Comparison of ENCODE assay signal across 8 cellular contexts in the genomic region with DNA sequence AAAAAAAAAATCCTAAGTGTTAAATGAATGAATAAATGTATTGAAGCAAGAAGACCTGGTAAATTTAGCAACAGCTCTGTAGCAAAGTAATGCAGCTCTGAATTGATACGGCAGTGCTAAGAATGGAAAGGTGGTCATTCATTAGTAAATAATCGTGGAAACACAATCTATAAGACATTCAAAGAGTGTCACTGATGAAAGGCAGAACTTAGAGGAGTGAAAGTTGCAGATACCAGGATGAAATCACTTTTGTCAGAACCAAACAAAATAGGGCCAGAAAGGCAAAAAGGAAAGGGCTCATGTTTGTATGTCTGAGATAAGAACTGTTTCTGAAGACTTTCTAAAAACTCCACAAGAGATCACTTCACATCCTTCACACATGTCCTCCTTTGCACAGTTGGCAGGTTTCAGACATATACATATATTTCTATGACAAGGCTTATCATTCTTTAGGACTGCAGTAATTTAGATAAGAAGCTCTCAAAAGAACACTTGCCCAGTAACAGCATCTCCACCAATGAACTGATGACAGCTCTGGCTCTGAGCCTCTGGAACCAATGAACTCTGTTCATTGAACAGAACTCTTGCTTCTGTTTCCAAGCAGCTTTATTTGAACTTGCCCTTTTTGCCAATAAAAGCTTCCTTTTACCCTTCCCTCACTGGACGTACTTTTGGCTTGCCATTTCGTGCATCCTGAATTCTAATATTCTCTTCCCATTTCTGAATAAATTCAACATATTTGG. TPM values are rescaled to one million over a fixed set of nuclear protein-coding genes. Genes with fewer than 3 reads are reported as not detected.
DNase-seq lines count a peak whose midpoint lies in the region; ATAC-seq, FAIRE-seq and TF ChIP-seq lines count a peak whose summit lies in the region.

No MANE protein-coding gene starts in this region.

- H3K4me1 ChIP-seq in GM12878 (ENCODE audit: control insufficient read depth, insufficient read depth, low read length): peaks cover 17% of the 10 kb centered on the region

- BruUV-seq in GM12878 (replicated peaks; lab: Mats Ljungman, UMichigan): no TSS peak

- H3K27ac ChIP-seq in GM12878 (ENCODE audit: control insufficient read depth, insufficient read depth): peak overlapping the region; percentile 85

- intact Hi-C loops in GM12878 (cut with micrococcal nuclease; ENCODE audit: unreplicated experiment): no loop called here

- H3K36me3 ChIP-seq in GM12878 (ENCODE audit: control insufficient read depth in 2 of 2, insufficient read depth in 2 of 2, low read length in 1 of 2): no peaks in the 10 kb centered on the region

- peaks cover 25% of the 10 kb centered on the region for H3K79me2 ChIP-seq in GM12878 (ENCODE audit: control insufficient read depth, insufficient read depth, low read length)

- no peaks in the 10 kb centered on the region for H4K20me1 ChIP-seq in GM12878 (ENCODE audit: control insufficient read depth, insufficient read depth)

- peak; percentile 64 for FAIRE-seq in GM12878 (lab: Jason Lieb, UNC)

- RAD21 ChIA-PET in GM12878 (lab: Charles Lee; ENCODE audit: unreplicated experiment): interaction anchor here (0.6 to 4.0 kb wide), 9 partner anchors 8 to 133 kb away, joined by 3 to 27 read pairs (median 6); a partner anchor contains a TSS

- POLR2A ChIA-PET in GM12878 (lab: Charles Lee): interaction anchor here (0.6 to 6.7 kb wide), 8 partner anchors 8 to 227 kb away, joined by 3 to 73 read pairs (median 7); a partner anchor contains a TSS

- TF ChIP-seq EP300 in GM12878 (IDR thresholded peaks at IDR 0.05; ENCODE audit: borderline replicate concordance in 1 of 2, control insufficient read depth in 1 of 2, low read depth in 2 of 2, low read length in 2 of 2): no peak

- peak overlapping the region; percentile 72 for H3K4me2 ChIP-seq in GM12878 (ENCODE audit: control insufficient read depth, insufficient read depth)

- CTCF ChIA-PET in GM12878 (lab: Yijun Ruan, JAX): interaction anchor here (0.6 to 6.1 kb wide), 9 partner anchors 8 to 271 kb away, joined by 3 to 75 read pairs (median 3); a partner anchor contains a TSS

- no peaks in the 10 kb centered on the region for H3K9me3 ChIP-seq in GM12878 (replicated peaks; ENCODE audit: control insufficient read depth, insufficient read depth, low read length)

- DNase-seq in EL (peak; percentile 48), GM12878 (ENCODE audit: low read depth, low spot score) (peak; percentile 34), lung microvascular endothelial cell (ENCODE audit: low read depth in 2 of 2) (peak; percentile 42 to 68), NCI-H1417 treated with DMSO at 0.1 percent for 48 hours (lab: John Stamatoyannopoulos, UW) (no peak), glomerular visceral epithelial cell (ENCODE audit: extremely low spot score) (no peak), DMS53 (lab: John Stamatoyannopoulos, UW) (no peak)

- no peaks in the 10 kb centered on the region for H3K27me3 ChIP-seq in GM12878 (replicated peaks in 1 of 2; ENCODE audit: control insufficient read depth in 2 of 2, insufficient read depth in 2 of 2, low read length in 1 of 2)

- H3K4me3 ChIP-seq in GM12878: peak overlapping the region; percentile 50

- no peak for TF ChIP-seq RAD21 in GM12878 (IDR thresholded peaks at IDR 0.05; ENCODE audit: insufficient read depth, low read depth, low read length)

- ATAC-seq in HG02759 (IDR thresholded peaks at IDR 0.05; ENCODE audit: unreplicated experiment) (peak; percentile 31), GM12878 (peak; percentile 25), HG03108 (IDR thresholded peaks at IDR 0.05; ENCODE audit: unreplicated experiment) (no peak)

- TF ChIP-seq CTCF in GM12878 (IDR thresholded peaks at IDR 0.05 in 2 of 3, conservative IDR thresholded peaks at IDR 0.05 in 1 of 3; ENCODE audit: control insufficient read depth in 2 of 3, extremely low read depth in 1 of 3, insufficient read depth in 1 of 3, low read depth in 3 of 3, low read length in 3 of 3): no peak

- no peak for TF ChIP-seq POLR2A in GM12878 (IDR thresholded peaks at IDR 0.05; ENCODE audit: low read depth, low read length)

- SMC1A ChIA-PET in GM12878 (lab: Charles Lee; ENCODE audit: uncharacterized antibody, unreplicated experiment): interaction anchor here (0.5 to 2.3 kb wide), 15 partner anchors 8 to 977 kb away, joined by 3 to 12 read pairs (median 4); a partner anchor contains a TSS

- in situ Hi-C loops in GM12878 (cut with MboI): no loop called here

- peak overlapping the region; percentile 61 for H3K9ac ChIP-seq in GM12878 (ENCODE audit: control insufficient read depth, insufficient read depth, low read length)

- WGBS in GM12878 (ENCODE audit: insufficient coverage, insufficient replicate concordance, low lambda C conversion rate, missing lambda C conversion rate): 3% methylated on average over 4 of the region's 4 CpGs

- peak overlapping the region; percentile 79 for H2AFZ ChIP-seq in GM12878 (ENCODE audit: control insufficient read depth, low read depth, low read length)

RNA-seq across cellular contexts. Expression of a gene that starts 4.2 kb away (rescaled TPM):
- 28.5 and 31.4 TPM in 2 replicates for total RNA-seq in GM12878 (2013; cell fraction: nucleolus; rRNA removed)
- 54.0 and 66.4 TPM in 2 replicates for total RNA-seq in GM12878 (2014; rRNA removed)
- total RNA-seq in GM12878 (2014; rRNA removed; fragmentation: Illumina TruSeq; extraction: Trizol): 47.9 and 52.3 TPM in 2 replicates
- total RNA-seq in GM12878 (2021): 46.7 and 48.9 TPM in 2 replicates
- 14.3 TPM for polyA plus RNA-seq in GM12878 (2011; ENCODE audit: low read depth)
- polyA plus RNA-seq in GM12878 (2011; rRNA removed): 36.9 and 50.7 TPM in 2 replicates
- polyA plus RNA-seq in GM12878 (2011; cell fraction: cytosol; rRNA removed): 20.0 and 24.4 TPM in 2 replicates
- 16.7 and 18.2 TPM in 2 replicates for polyA plus RNA-seq in GM12878 (2011; cell fraction: nucleus; rRNA removed)
- 18.9 and 20.8 TPM in 2 replicates for polyA plus RNA-seq in GM12878 (2012)
- 41.2 and 50.3 TPM in 2 replicates for polyA plus RNA-seq in GM12878 (2014; fragmentation: Illumina TruSeq; extraction: Trizol)
- 100 to 1,000 TPM in 1 of 2 experiments, 10 to 100 TPM in 1; 63.9 to 110 TPM for polyA plus RNA-seq in GM12878 (2014; fragmentation: Nextera tagmentation; extraction: Ambion mirVana)
- polyA plus RNA-seq in GM12878 (2014; rRNA removed): 42.8 and 45.3 TPM in 2 replicates
- 10 to 100 TPM; 86.0 to 86.7 TPM for polyA plus RNA-seq in GM12878 (2016; fragmentation: Nextera tagmentation; extraction: Ambion mirVana)
- polyA minus RNA-seq in GM12878 (2011; rRNA and poly(A)+ RNA removed): 17.0 and 17.7 TPM in 2 replicates
- polyA minus RNA-seq in GM12878 (2011; cell fraction: cytosol; rRNA and poly(A)+ RNA removed): 7.9 and 9.5 TPM in 2 replicates
- 11.5 and 17.0 TPM in 2 replicates for polyA minus RNA-seq in GM12878 (2011; cell fraction: nucleus; rRNA and poly(A)+ RNA removed)
- 11.9 and 16.1 TPM in 2 replicates for total RNA-seq in lung microvascular endothelial cell

RNA-seq across cellular contexts. Expression of a gene that starts 8.3 kb away (rescaled TPM):
- 345 and 424 TPM in 2 replicates for total RNA-seq in GM12878 (2013; cell fraction: nucleolus; rRNA removed)
- 4,733 and 4,923 TPM in 2 replicates for total RNA-seq in GM12878 (2014; rRNA removed)
- 3,284 and 3,322 TPM in 2 replicates for total RNA-seq in GM12878 (2014; rRNA removed; fragmentation: Illumina TruSeq; extraction: Trizol)
- 2,727 and 2,890 TPM in 2 replicates for total RNA-seq in GM12878 (2021)
- polyA plus RNA-seq in GM12878 (2011; ENCODE audit: low read depth): 3,291 TPM
- polyA plus RNA-seq in GM12878 (2011; rRNA removed): 3,967 and 5,760 TPM in 2 replicates
- polyA plus RNA-seq in GM12878 (2011; cell fraction: cytosol; rRNA removed): 7,866 and 27,616 TPM in 2 replicates
- 1,846 and 2,118 TPM in 2 replicates for polyA plus RNA-seq in GM12878 (2011; cell fraction: nucleus; rRNA removed)
- 13,737 and 20,851 TPM in 2 replicates for polyA plus RNA-seq in GM12878 (2012)
- 3,829 and 3,986 TPM in 2 replicates for polyA plus RNA-seq in GM12878 (2014; fragmentation: Illumina TruSeq; extraction: Trizol)
- polyA plus RNA-seq in GM12878 (2014; fragmentation: Nextera tagmentation; extraction: Ambion mirVana): 1,000 to 10,000 TPM; 7,374 to 7,763 TPM
- polyA plus RNA-seq in GM12878 (2014; rRNA removed): 10,815 and 11,432 TPM in 2 replicates
- 1,000 to 10,000 TPM; 2,685 to 2,702 TPM for polyA plus RNA-seq in GM12878 (2016; fragmentation: Nextera tagmentation; extraction: Ambion mirVana)
- 879 and 1,132 TPM in 2 replicates for polyA minus RNA-seq in GM12878 (2011; rRNA and poly(A)+ RNA removed)
- polyA minus RNA-seq in GM12878 (2011; cell fraction: cytosol; rRNA and poly(A)+ RNA removed): 471 and 480 TPM in 2 replicates
- 234 and 334 TPM in 2 replicates for polyA minus RNA-seq in GM12878 (2011; cell fraction: nucleus; rRNA and poly(A)+ RNA removed)
- 1,913 and 2,236 TPM in 2 replicates for total RNA-seq in lung microvascular endothelial cell

RNA-seq across cellular contexts. Expression of a gene that starts 25.9 kb away (rescaled TPM):
- total RNA-seq in GM12878 (2013; cell fraction: nucleolus; rRNA removed): 33.9 and 35.8 TPM in 2 replicates
- total RNA-seq in GM12878 (2014; rRNA removed) (260 and 320 TPM in 2 replicates), GM12878 (2014; rRNA removed; fragmentation: Illumina TruSeq; extraction: Trizol) (549 and 554 TPM in 2 replicates), GM12878 (2021) (222 and 226 TPM in 2 replicates), lung microvascular endothelial cell (240 and 248 TPM in 2 replicates)
- 592 TPM for polyA plus RNA-seq in GM12878 (2011; ENCODE audit: low read depth)
- polyA plus RNA-seq in GM12878 (2011; rRNA removed) (230 and 328 TPM in 2 replicates), GM12878 (2014; fragmentation: Illumina TruSeq; extraction: Trizol) (618 and 667 TPM in 2 replicates), GM12878 (2014; fragmentation: Nextera tagmentation; extraction: Ambion mirVana) (1,000 to 10,000 TPM; 1,365 to 1,379 TPM), GM12878 (2014; rRNA removed) (397 and 441 TPM in 2 replicates), GM12878 (2016; fragmentation: Nextera tagmentation; extraction: Ambion mirVana) (100 to 1,000 TPM; 541 to 571 TPM)
- polyA plus RNA-seq in GM12878 (2011; cell fraction: cytosol; rRNA removed): 147 and 155 TPM in 2 replicates
- polyA plus RNA-seq in GM12878 (2011; cell fraction: nucleus; rRNA removed): 101 and 103 TPM in 2 replicates
- polyA plus RNA-seq in GM12878 (2012): 493 and 622 TPM in 2 replicates
- polyA minus RNA-seq in GM12878 (2011; rRNA and poly(A)+ RNA removed): 86.5 and 135 TPM in 2 replicates
- 33.3 and 38.7 TPM in 2 replicates for polyA minus RNA-seq in GM12878 (2011; cell fraction: cytosol; rRNA and poly(A)+ RNA removed)
- polyA minus RNA-seq in GM12878 (2011; cell fraction: nucleus; rRNA and poly(A)+ RNA removed): 10.8 and 14.1 TPM in 2 replicates

RNA-seq across cellular contexts. Expression of a gene that starts 26.1 kb away (rescaled TPM):
- 32.0 and 34.6 TPM in 2 replicates for total RNA-seq in GM12878 (2013; cell fraction: nucleolus; rRNA removed)
- total RNA-seq in GM12878 (2014; rRNA removed) (51.8 and 57.9 TPM in 2 replicates), GM12878 (2014; rRNA removed; fragmentation: Illumina TruSeq; extraction: Trizol) (38.5 and 38.6 TPM in 2 replicates), GM12878 (2021) (47.9 and 49.5 TPM in 2 replicates), lung microvascular endothelial cell (53.0 and 69.0 TPM in 2 replicates)
- 3.2 TPM for polyA plus RNA-seq in GM12878 (2011; ENCODE audit: low read depth)
- polyA plus RNA-seq in GM12878 (2011; rRNA removed) (26.6 and 35.3 TPM in 2 replicates), GM12878 (2014; fragmentation: Illumina TruSeq; extraction: Trizol) (38.0 and 45.9 TPM in 2 replicates), GM12878 (2014; fragmentation: Nextera tagmentation; extraction: Ambion mirVana) (under 1 TPM in 1 of 2 experiments, not detected in 1; 0.03 TPM), GM12878 (2014; rRNA removed) (32.9 and 34.7 TPM in 2 replicates), GM12878 (2016; fragmentation: Nextera tagmentation; extraction: Ambion mirVana) (10 to 100 TPM; 38.0 to 39.3 TPM)
- 23.4 and 24.2 TPM in 2 replicates for polyA plus RNA-seq in GM12878 (2011; cell fraction: cytosol; rRNA removed)
- 15.5 and 17.3 TPM in 2 replicates for polyA plus RNA-seq in GM12878 (2011; cell fraction: nucleus; rRNA removed)
- 16.5 and 26.1 TPM in 2 replicates for polyA plus RNA-seq in GM12878 (2012)
- 25.2 and 31.7 TPM in 2 replicates for polyA minus RNA-seq in GM12878 (2011; rRNA and poly(A)+ RNA removed)
- polyA minus RNA-seq in GM12878 (2011; cell fraction: cytosol; rRNA and poly(A)+ RNA removed): 13.8 and 15.4 TPM in 2 replicates
- 18.0 and 25.3 TPM in 2 replicates for polyA minus RNA-seq in GM12878 (2011; cell fraction: nucleus; rRNA and poly(A)+ RNA removed)

RNA-seq across cellular contexts. Expression of a gene that starts 40.5 kb away (rescaled TPM):
- 7.8 and 8.1 TPM in 2 replicates for total RNA-seq in GM12878 (2013; cell fraction: nucleolus; rRNA removed)
- 12.6 and 14.0 TPM in 2 replicates for total RNA-seq in GM12878 (2014; rRNA removed)
- total RNA-seq in GM12878 (2014; rRNA removed; fragmentation: Illumina TruSeq; extraction: Trizol): 8.7 and 9.9 TPM in 2 replicates
- 10.5 and 12.0 TPM in 2 replicates for total RNA-seq in GM12878 (2021)
- polyA plus RNA-seq in GM12878 (2011; ENCODE audit: low read depth): 2.0 TPM
- 9.0 and 13.3 TPM in 2 replicates for polyA plus RNA-seq in GM12878 (2011; rRNA removed)
- polyA plus RNA-seq in GM12878 (2011; cell fraction: cytosol; rRNA removed): 4.3 and 6.2 TPM in 2 replicates
- polyA plus RNA-seq in GM12878 (2011; cell fraction: nucleus; rRNA removed): 2.9 and 4.4 TPM in 2 replicates
- polyA plus RNA-seq in GM12878 (2012): 5.2 and 6.3 TPM in 2 replicates
- 10.3 and 12.4 TPM in 2 replicates for polyA plus RNA-seq in GM12878 (2014; fragmentation: Illumina TruSeq; extraction: Trizol)
- polyA plus RNA-seq in GM12878 (2014; fragmentation: Nextera tagmentation; extraction: Ambion mirVana): 1 to 10 TPM; 5.7 to 6.1 TPM
- polyA plus RNA-seq in GM12878 (2014; rRNA removed): 10.7 and 11.4 TPM in 2 replicates
- polyA plus RNA-seq in GM12878 (2016; fragmentation: Nextera tagmentation; extraction: Ambion mirVana): 10 to 100 TPM; 21.2 to 24.7 TPM
- polyA minus RNA-seq in GM12878 (2011; rRNA and poly(A)+ RNA removed): 2.6 and 3.2 TPM in 2 replicates
- 2.6 and 3.2 TPM in 2 replicates for polyA minus RNA-seq in GM12878 (2011; cell fraction: cytosol; rRNA and poly(A)+ RNA removed)
- 2.2 and 3.6 TPM in 2 replicates for polyA minus RNA-seq in GM12878 (2011; cell fraction: nucleus; rRNA and poly(A)+ RNA removed)
- total RNA-seq in lung microvascular endothelial cell: 7.2 and 8.7 TPM in 2 replicates

Comparison
In these comparisons a context has a peak if more than half of its experiments do, and no peak if none do; other contexts are left out.
1. DNase-seq: peak in EL (single experiment), GM12878 (single experiment) and lung microvascular endothelial cell (2 of 2); none in NCI-H1417 treated with DMSO at 0.1 percent for 48 hours (single experiment), glomerular visceral epithelial cell (single experiment) and DMS53 (single experiment).